Comparison of ENCODE assay signal across 16 cellular contexts in genomic region chr9:129287595-129288305, GRCh38.
DNase-seq lines count a peak whose midpoint lies in the region; ATAC-seq and TF ChIP-seq lines count a peak whose summit lies in the region.
"Had no signal": no experiment of that assay in that cellular context is flagged by ENCODE, and none has a peak within 500 bp of the region (broad histone marks: within the 10 kb centered on the region; RNA-seq: fewer than 3 reads in every experiment).

No MANE protein-coding gene starts in this region.

- H3K27ac Mint-ChIP-seq in neural progenitor cell = peak overlapping the region; percentile 93
- H3K27ac Mint-ChIP-seq in activated naive CD8-positive, alpha-beta T cell treated with anti-CD3 and anti-CD28 coated beads for 36 hours = no peak overlapping the region

- H3K36me3 ChIP-seq in WERI-Rb-1 = no peaks in the 10 kb centered on the region
- H3K36me3 ChIP-seq in neural progenitor cell = no peaks in the 10 kb centered on the region

- H2AFZ ChIP-seq in neural progenitor cell (replicated peaks) = no peak overlapping the region

- H3K9ac ChIP-seq in neural progenitor cell = no peak overlapping the region

- peak; percentile 33 for DNase-seq in DMS79 (lab: John Stamatoyannopoulos, UW)
- peak; percentile 30 for DNase-seq in NCI-H1092 treated with DMSO at 0.1 percent for 48 hours (lab: John Stamatoyannopoulos, UW)
- DNase-seq in WERI-Rb-1 = peak; percentile 6
- no peak for DNase-seq in neural progenitor cell (ENCODE audit: low spot score)
- DNase-seq in NOMO-1 (lab: John Stamatoyannopoulos, UW; ENCODE audit: unreplicated experiment in 2 of 2) = no peak
- DNase-seq in activated naive CD8-positive, alpha-beta T cell treated with anti-CD3 and anti-CD28 coated beads for 36 hours = no peak
- DNase-seq: erythroblast; left colon; NCI-H1105 treated with DMSO at 0.1 percent for 48 hours; stimulated activated naive CD8-positive, alpha-beta T cell treated with anti-CD3 and anti-CD28 coated beads, Interleukin-15, Interleukin-2, amounts not matched to agents 100 U/mL and 50 U/mL, for 24 hours had no signal

- H3K27ac ChIP-seq in WERI-Rb-1 (no peak overlapping the region), neural progenitor cell (no peak overlapping the region)
- H3K27ac ChIP-seq: C4-2B, SK-N-MC had no signal

- ATAC-seq in HG03045 (IDR thresholded peaks at IDR 0.05; ENCODE audit: unreplicated experiment) = no peak
- ATAC-seq in GM21367 (IDR thresholded peaks at IDR 0.05; ENCODE audit: unreplicated experiment) = no peak
- ATAC-seq: K562; left colon; naive thymus-derived CD4-positive, alpha-beta T cell had no signal

- no peaks in the 10 kb centered on the region for H3K9me3 ChIP-seq in WERI-Rb-1 (ENCODE audit: severe bottlenecking)
- H3K9me3 ChIP-seq in neural progenitor cell (ENCODE audit: low read depth) = no peaks in the 10 kb centered on the region

- no peaks in the 10 kb centered on the region for H3K36me3 Mint-ChIP-seq in neural progenitor cell
- H3K36me3 Mint-ChIP-seq in activated naive CD8-positive, alpha-beta T cell treated with anti-CD3 and anti-CD28 coated beads for 36 hours = no peaks in the 10 kb centered on the region
- H3K36me3 Mint-ChIP-seq: naive thymus-derived CD4-positive, alpha-beta T cell had no signal

- no peaks in the 10 kb centered on the region for H4K20me1 ChIP-seq in neural progenitor cell (ENCODE audit: low read depth)

- TF ChIP-seq CTCF in WERI-Rb-1 (IDR thresholded peaks at IDR 0.05; ENCODE audit: low read depth, low read length) = no peak
- no peak for TF ChIP-seq CTCF in neural progenitor cell (IDR thresholded peaks at IDR 0.05)

- H3K9me3 Mint-ChIP-seq in neural progenitor cell = no peaks in the 10 kb centered on the region
- H3K9me3 Mint-ChIP-seq in activated naive CD8-positive, alpha-beta T cell treated with anti-CD3 and anti-CD28 coated beads for 36 hours = no peaks in the 10 kb centered on the region

- H3K4me1 ChIP-seq in neural progenitor cell = peaks cover 27% of the 10 kb centered on the region

- H3K4me3 ChIP-seq in WERI-Rb-1 (ENCODE audit: low read depth, low read length) (no peak overlapping the region), neural progenitor cell (no peak overlapping the region)
- H3K4me3 ChIP-seq: K562, SK-N-MC had no signal

- peaks cover 16% of the 10 kb centered on the region for H3F3A ChIP-seq in neural progenitor cell (ENCODE audit: low read depth)

- H3K4me3 Mint-ChIP-seq in neural progenitor cell = peak overlapping the region; percentile 64
- H3K4me3 Mint-ChIP-seq in activated naive CD8-positive, alpha-beta T cell treated with anti-CD3 and anti-CD28 coated beads for 36 hours = no peak overlapping the region
- H3K4me3 Mint-ChIP-seq: naive thymus-derived CD4-positive, alpha-beta T cell had no signal

- H3K27me3 Mint-ChIP-seq in neural progenitor cell (ENCODE audit: insufficient read depth, low read depth) = peaks cover 16% of the 10 kb centered on the region
- no peaks in the 10 kb centered on the region for H3K27me3 Mint-ChIP-seq in activated naive CD8-positive, alpha-beta T cell treated with anti-CD3 and anti-CD28 coated beads for 36 hours

- no peaks in the 10 kb centered on the region for H3K79me2 ChIP-seq in neural progenitor cell (ENCODE audit: low read depth)

- peaks cover 46% of the 10 kb centered on the region for H3K4me1 Mint-ChIP-seq in neural progenitor cell
- peaks cover 4% of the 10 kb centered on the region for H3K4me1 Mint-ChIP-seq in activated naive CD8-positive, alpha-beta T cell treated with anti-CD3 and anti-CD28 coated beads for 36 hours
- H3K4me1 Mint-ChIP-seq: naive thymus-derived CD4-positive, alpha-beta T cell had no signal

- H3K27me3 ChIP-seq in WERI-Rb-1 (ENCODE audit: insufficient read depth, low read depth, severe bottlenecking) (no peaks in the 10 kb centered on the region), neural progenitor cell (no peaks in the 10 kb centered on the region)

- H3K4me2 ChIP-seq in neural progenitor cell = peak overlapping the region; percentile 17

Comparison
In these comparisons a context has a peak if more than half of its experiments do, and no peak if none do; other contexts are left out.
1. DNase-seq: peak in DMS79 (single experiment), NCI-H1092 treated with DMSO at 0.1 percent for 48 hours (single experiment) and WERI-Rb-1 (single experiment); none in neural progenitor cell (single experiment), NOMO-1 (0 of 2) and activated naive CD8-positive, alpha-beta T cell treated with anti-CD3 and anti-CD28 coated beads for 36 hours (single experiment).